1 cellular context compared by ENCODE assay signal in genomic region chr1:149887196-149887455, GRCh38.
TF ChIP-seq lines count a peak whose summit lies in the region.

No MANE protein-coding gene starts in this region.

TF ChIP-seq in WTC11, 78 proteins besides CTCF, POLR2A, EP300 and RAD21:
- TF ChIP-seq SMAD4 (CRISPR knock-in tag; IDR thresholded peaks at IDR 0.05) (peak; percentile 77; the same call in 1 of the 2 replicates), ZNF281 (CRISPR knock-in tag; IDR thresholded peaks at IDR 0.05) (0 out of 2 replicates have a peak, but pooled peaks have one; percentile 16), USF1 (CRISPR knock-in tag; IDR thresholded peaks at IDR 0.05) (peak; percentile 57; the same call in 1 of the 2 replicates), E2F4 (CRISPR knock-in tag; IDR thresholded peaks at IDR 0.05; ENCODE audit: borderline replicate concordance, low read depth) (0 out of 2 replicates have a peak, but pooled peaks have one; percentile 66), ZNF425 (CRISPR knock-in tag; conservative IDR thresholded peaks at IDR 0.05) (peak; percentile 75; the same call in 1 of the 2 replicates), ZNF232 (CRISPR knock-in tag; IDR thresholded peaks at IDR 0.05) (0 out of 2 replicates have a peak, but pooled peaks have one; percentile 0), ATF3 (CRISPR knock-in tag; conservative IDR thresholded peaks at IDR 0.05) (0 out of 2 replicates have a peak, but pooled peaks have one; percentile 23), FOXJ3 (CRISPR knock-in tag; IDR thresholded peaks at IDR 0.05; ENCODE audit: borderline replicate concordance) (0 out of 2 replicates have a peak, but pooled peaks have one; percentile 13), FOXP1 (CRISPR knock-in tag; IDR thresholded peaks at IDR 0.05; ENCODE audit: borderline replicate concordance) (peak; percentile 59; the same call in 1 of the 2 replicates), TEAD1 (CRISPR knock-in tag; IDR thresholded peaks at IDR 0.05) (peak; percentile 2; the same call in 1 of the 2 replicates), JUN (CRISPR knock-in tag; IDR thresholded peaks at IDR 0.05) (0 out of 2 replicates have a peak, but pooled peaks have one; percentile 10), TP53 (CRISPR knock-in tag; IDR thresholded peaks at IDR 0.05) (peak; percentile 88; the same call in 1 of the 2 replicates), MAX (CRISPR knock-in tag; IDR thresholded peaks at IDR 0.05) (peak; percentile 32; the same call in 1 of the 2 replicates), AFF4 (CRISPR knock-in tag; IDR thresholded peaks at IDR 0.05; ENCODE audit: borderline replicate concordance) (peak; percentile 80; the same call in 1 of the 2 replicates), TEAD4 (CRISPR knock-in tag; IDR thresholded peaks at IDR 0.05) (peak; percentile 15; the same call in 1 of the 2 replicates), KAT7 (CRISPR knock-in tag; IDR thresholded peaks at IDR 0.05; ENCODE audit: borderline replicate concordance) (0 out of 2 replicates have a peak, but pooled peaks have one; percentile 8)
